14 cellular contexts compared by ENCODE assay signal in genomic region chr7:120733143-120733542, GRCh38.
A peak's percentile ranks its signal among the peaks of the same experiment; 100 is the strongest.
DNase-seq lines count a peak whose midpoint lies in the region; ATAC-seq and TF ChIP-seq lines count a peak whose summit lies in the region.
"Had no signal": no experiment of that assay in that cellular context is flagged by ENCODE, and none has a peak within 500 bp of the region (broad histone marks: within the 10 kb centered on the region; RNA-seq: fewer than 3 reads in every experiment).

No MANE protein-coding gene starts in this region.

- ATAC-seq in RWPE2 (ENCODE audit: low read depth) (peak; percentile 42; the same call in 1 of the 3 replicates), GM18520 (IDR thresholded peaks at IDR 0.05; ENCODE audit: unreplicated experiment) (no peak), omental fat pad (ENCODE audit: low FRiP score) (no peak)
- ATAC-seq: esophagus mucosa, T-helper 17 cell had no signal

- no peak overlapping the region for H3K4me3 ChIP-seq in RWPE2 (ENCODE audit: severe bottlenecking)
- no peak overlapping the region for H3K4me3 ChIP-seq in fibroblast of mammary gland (ENCODE audit: control insufficient read depth, low read depth, low read length)
- H3K4me3 ChIP-seq in retinal pigment epithelial cell (ENCODE audit: low read length): no peak overlapping the region
- H3K4me3 ChIP-seq: PC-9, right lobe of liver had no signal

- H3K4me1 ChIP-seq in RWPE2 (ENCODE audit: insufficient read depth, poor library complexity, severe bottlenecking): no peaks in the 10 kb centered on the region
- H3K4me1 ChIP-seq: right lobe of liver had no signal

- no peaks in the 10 kb centered on the region for H3K9me3 ChIP-seq in RWPE2 (ENCODE audit: severe bottlenecking)
- H3K9me3 ChIP-seq: right lobe of liver had no signal

- peak; percentile 66 for DNase-seq in ELR (ENCODE audit: low read depth)
- no peak for DNase-seq in RWPE2 (ENCODE audit: low spot score)
- peak; percentile 95 for DNase-seq in fibroblast of mammary gland (ENCODE audit: low read depth)
- DNase-seq in retinal pigment epithelial cell (ENCODE audit: low read depth): no peak
- DNase-seq in omental fat pad (ENCODE audit: low spot score): no peak
- no peak for DNase-seq in stimulated activated CD4-positive, alpha-beta T cell treated with anti-CD3 and anti-CD28 coated beads, Interleukin-15, amount 100 ng/mL, for 24 hours
- DNase-seq in stimulated activated CD4-positive, alpha-beta T cell treated with anti-CD3 and anti-CD28 coated beads, Interleukin-1b, Interleukin-23, amount 100 ng/mL, for 48 hours: no peak
- DNase-seq: activated CD4-positive, alpha-beta T cell treated with anti-CD3 and anti-CD28 coated beads for 48 hours; PC-9; right lobe of liver; substantia nigra; T-helper 17 cell had no signal

- TF ChIP-seq CTCF in RWPE2 (IDR thresholded peaks at IDR 0.05; ENCODE audit: poor library complexity, severe bottlenecking) (no peak), fibroblast of mammary gland (conservative IDR thresholded peaks at IDR 0.05; ENCODE audit: control insufficient read depth, insufficient read depth, low read depth, low read length) (peak; percentile 44), retinal pigment epithelial cell (conservative IDR thresholded peaks at IDR 0.05; ENCODE audit: low read depth, low read length) (peak; percentile 15), omental fat pad (IDR thresholded peaks at IDR 0.05) (no peak)

- H3K27ac ChIP-seq in RWPE2 (ENCODE audit: poor library complexity, severe bottlenecking): no peak overlapping the region
- H3K27ac ChIP-seq: PC-9, right lobe of liver had no signal

- peaks cover 3% of the 10 kb centered on the region for H3K27me3 ChIP-seq in RWPE2 (ENCODE audit: insufficient read depth, poor library complexity, severe bottlenecking)
- H3K27me3 ChIP-seq: right lobe of liver had no signal

- no peaks in the 10 kb centered on the region for H3K36me3 ChIP-seq in RWPE2 (ENCODE audit: low read depth)
- H3K36me3 ChIP-seq: right lobe of liver had no signal

Comparison
In these comparisons a context has a peak if more than half of its experiments do, and no peak if none do; other contexts are left out.
1. DNase-seq: peak in ELR (single experiment) and fibroblast of mammary gland (single experiment); none in RWPE2 (single experiment), retinal pigment epithelial cell (single experiment), omental fat pad (single experiment), stimulated activated CD4-positive, alpha-beta T cell treated with anti-CD3 and anti-CD28 coated beads, Interleukin-15, amount 100 ng/mL, for 24 hours (single experiment) and stimulated activated CD4-positive, alpha-beta T cell treated with anti-CD3 and anti-CD28 coated beads, Interleukin-1b, Interleukin-23, amount 100 ng/mL, for 48 hours (single experiment).
2. CTCF ChIP-seq: peak in fibroblast of mammary gland (single experiment) and retinal pigment epithelial cell (single experiment); none in RWPE2 (single experiment) and omental fat pad (0 of 3).